ENCODE assay signal across 24 cellular contexts in the genomic region with DNA sequence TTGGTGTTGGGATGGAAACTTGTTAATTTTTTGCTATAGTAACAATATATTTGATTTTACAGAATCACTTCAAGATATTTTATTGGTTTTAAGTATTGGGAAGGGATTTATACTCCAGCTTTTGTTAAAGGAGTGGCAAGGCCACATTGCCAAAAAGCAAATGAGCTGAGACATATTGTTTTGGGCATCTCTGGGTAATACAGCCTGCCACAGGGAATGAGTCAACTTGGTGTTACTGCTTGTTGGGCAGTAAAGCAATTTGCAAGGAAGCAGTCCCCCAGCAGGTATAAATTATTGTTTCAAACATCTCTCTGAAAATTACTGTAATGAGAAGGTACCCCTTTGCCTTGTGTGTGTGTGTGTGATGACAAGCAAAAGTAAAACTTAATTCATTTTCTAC.
DNase-seq lines count a peak whose midpoint lies in the region; ATAC-seq lines count a peak whose summit lies in the region.
"Had no signal": no experiment of that assay in that cellular context is flagged by ENCODE, and none has a peak within 500 bp of the region (broad histone marks: within the 10 kb centered on the region; RNA-seq: fewer than 3 reads in every experiment).

No MANE protein-coding gene starts in this region.

- no peak overlapping the region for H2BK15ac ChIP-seq in mesendoderm (replicated peaks; ENCODE audit: low read depth)

- H3K79me2 ChIP-seq in mesendoderm (ENCODE audit: control insufficient read depth, insufficient read depth, low read length), result no peaks in the 10 kb centered on the region

- H4K5ac ChIP-seq in mesendoderm (ENCODE audit: low read length), result no peak overlapping the region

- no peak overlapping the region for H3K4ac ChIP-seq in mesendoderm (ENCODE audit: low read depth, low read length)

- DNase-seq in DMS 273 (lab: John Stamatoyannopoulos, UW; ENCODE audit: unreplicated experiment), result peak; percentile 4
- no peak for DNase-seq in DMS 273 treated with DMSO at 0.1 percent for 48 hours (lab: John Stamatoyannopoulos, UW)
- DNase-seq in NCI-H2227 (lab: John Stamatoyannopoulos, UW; ENCODE audit: unreplicated experiment), result peak; percentile 30
- peak; percentile 39 for DNase-seq in astrocyte of the hippocampus (ENCODE audit: low read depth, low spot score)
- peak; percentile 8 for DNase-seq in myocyte (ENCODE audit: low read depth)
- DNase-seq in mesendoderm, result no peak
- DNase-seq: DMS79, H9, HFFc6, IMR-90, MV-4-11, NCI-H1436, NCI-H187 treated with DMSO at 0.1 percent for 48 hours, NCI-H226, NCI-H524, NCI-H82, SIG-M5 had no signal

- H3K9ac ChIP-seq in mesendoderm (ENCODE audit: low read length), result no peak overlapping the region
- H3K9ac ChIP-seq: KMS-11 had no signal

- H3K23ac ChIP-seq in mesendoderm (ENCODE audit: low read length), result no peak overlapping the region

- no peaks in the 10 kb centered on the region for H3K27me3 ChIP-seq in mesendoderm (ENCODE audit: insufficient read depth, low read length, poor library complexity)

- no peak overlapping the region for H3K56ac ChIP-seq in mesendoderm (ENCODE audit: low read length)

- H3K4me3 ChIP-seq in mesendoderm (ENCODE audit: low read length), result no peak overlapping the region
- H3K4me3 ChIP-seq: GM12878 had no signal

- no peak overlapping the region for H3K27ac ChIP-seq in mesendoderm (ENCODE audit: low read depth, low read length)
- H3K27ac ChIP-seq: 22Rv1, C4-2B, KMS-11 had no signal

- no peak overlapping the region for H3K18ac ChIP-seq in mesendoderm (ENCODE audit: low read length)

- no peaks in the 10 kb centered on the region for H3K79me1 ChIP-seq in mesendoderm (ENCODE audit: low read length)

- no peak for ATAC-seq in GM21381 (IDR thresholded peaks at IDR 0.05; ENCODE audit: unreplicated experiment)
- ATAC-seq in HG03439 (IDR thresholded peaks at IDR 0.05; ENCODE audit: unreplicated experiment), result no peak
- ATAC-seq: GM12878, Panc1 had no signal

- H3K4me1 ChIP-seq in mesendoderm (ENCODE audit: control insufficient read depth, low read depth, low read length), result no peaks in the 10 kb centered on the region

- H3K4me2 ChIP-seq in mesendoderm (ENCODE audit: low read length), result no peak overlapping the region
- H3K4me2 ChIP-seq: KMS-11 had no signal

- no peaks in the 10 kb centered on the region for H3K36me3 ChIP-seq in mesendoderm (ENCODE audit: control insufficient read depth, insufficient read depth, low read length)

- no peak overlapping the region for H4K8ac ChIP-seq in mesendoderm (ENCODE audit: low read depth, low read length)

- H2BK5ac ChIP-seq in mesendoderm (ENCODE audit: low read length), result no peak overlapping the region

- no peak overlapping the region for H2AK5ac ChIP-seq in mesendoderm (ENCODE audit: low read length)

- H2BK120ac ChIP-seq in mesendoderm (ENCODE audit: low read depth, low read length), result no peak overlapping the region

Comparison
In these comparisons a context has a peak if more than half of its experiments do, and no peak if none do; other contexts are left out.
1. DNase-seq: peak in DMS 273 (single experiment), NCI-H2227 (single experiment), astrocyte of the hippocampus (single experiment) and myocyte (single experiment); none in DMS 273 treated with DMSO at 0.1 percent for 48 hours (single experiment) and mesendoderm (single experiment).